2 cellular contexts compared by ENCODE assay signal in the genomic region with DNA sequence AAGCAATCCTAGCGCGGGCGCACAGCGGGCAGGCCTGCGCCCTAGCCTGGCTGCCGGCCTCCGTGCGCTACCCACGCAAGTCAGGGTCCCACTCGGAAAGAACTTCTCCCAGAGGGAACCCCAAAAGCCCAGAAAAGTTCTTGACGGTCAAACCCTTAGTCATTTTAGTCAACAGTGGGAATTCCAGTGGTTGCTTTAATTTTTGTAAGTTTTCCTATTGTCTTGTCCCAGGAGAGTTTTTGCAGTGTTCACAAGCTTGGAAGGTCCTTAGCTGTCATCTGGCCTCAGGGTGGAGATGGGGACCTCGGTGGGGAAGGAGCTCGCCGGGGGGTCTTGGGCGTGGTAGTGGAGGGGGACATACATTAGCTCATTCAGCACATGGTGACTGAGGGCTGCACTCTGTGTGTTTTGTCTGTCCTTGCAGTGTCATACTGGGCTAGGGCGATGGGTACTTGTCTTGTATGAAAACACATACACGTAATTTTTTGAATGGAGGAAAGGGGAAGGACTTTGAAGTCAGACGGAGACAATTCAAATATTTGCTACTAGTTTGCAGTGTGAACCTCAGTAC.
A peak's percentile ranks its signal among the peaks of the same experiment; 100 is the strongest.
TF ChIP-seq lines count a peak whose summit lies in the region.

No MANE protein-coding gene starts in this region.

TF ChIP-seq in HCT116, 20 proteins besides CTCF, POLR2A, EP300 and RAD21:
- TF ChIP-seq ELF1 (IDR thresholded peaks at IDR 0.05; ENCODE audit: borderline replicate concordance, low read depth) (no peak), CEBPB (IDR thresholded peaks at IDR 0.05; ENCODE audit: low read depth) (no peak), SIN3A (IDR thresholded peaks at IDR 0.05; ENCODE audit: low read depth) (no peak), ZNF274 (IDR thresholded peaks at IDR 0.05; ENCODE audit: low read depth, low read length) (no peak), CBX3 (IDR thresholded peaks at IDR 0.05; ENCODE audit: low read depth) (no peak), ZFX (IDR thresholded peaks at IDR 0.05) (no peak)
- TF ChIP-seq, protein P1, sequence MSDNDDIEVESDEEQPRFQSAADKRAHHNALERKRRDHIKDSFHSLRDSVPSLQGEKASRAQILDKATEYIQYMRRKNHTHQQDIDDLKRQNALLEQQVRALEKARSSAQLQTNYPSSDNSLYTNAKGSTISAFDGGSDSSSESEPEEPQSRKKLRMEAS (IDR thresholded peaks at IDR 0.05) = no peak
- TF ChIP-seq, protein P2, sequence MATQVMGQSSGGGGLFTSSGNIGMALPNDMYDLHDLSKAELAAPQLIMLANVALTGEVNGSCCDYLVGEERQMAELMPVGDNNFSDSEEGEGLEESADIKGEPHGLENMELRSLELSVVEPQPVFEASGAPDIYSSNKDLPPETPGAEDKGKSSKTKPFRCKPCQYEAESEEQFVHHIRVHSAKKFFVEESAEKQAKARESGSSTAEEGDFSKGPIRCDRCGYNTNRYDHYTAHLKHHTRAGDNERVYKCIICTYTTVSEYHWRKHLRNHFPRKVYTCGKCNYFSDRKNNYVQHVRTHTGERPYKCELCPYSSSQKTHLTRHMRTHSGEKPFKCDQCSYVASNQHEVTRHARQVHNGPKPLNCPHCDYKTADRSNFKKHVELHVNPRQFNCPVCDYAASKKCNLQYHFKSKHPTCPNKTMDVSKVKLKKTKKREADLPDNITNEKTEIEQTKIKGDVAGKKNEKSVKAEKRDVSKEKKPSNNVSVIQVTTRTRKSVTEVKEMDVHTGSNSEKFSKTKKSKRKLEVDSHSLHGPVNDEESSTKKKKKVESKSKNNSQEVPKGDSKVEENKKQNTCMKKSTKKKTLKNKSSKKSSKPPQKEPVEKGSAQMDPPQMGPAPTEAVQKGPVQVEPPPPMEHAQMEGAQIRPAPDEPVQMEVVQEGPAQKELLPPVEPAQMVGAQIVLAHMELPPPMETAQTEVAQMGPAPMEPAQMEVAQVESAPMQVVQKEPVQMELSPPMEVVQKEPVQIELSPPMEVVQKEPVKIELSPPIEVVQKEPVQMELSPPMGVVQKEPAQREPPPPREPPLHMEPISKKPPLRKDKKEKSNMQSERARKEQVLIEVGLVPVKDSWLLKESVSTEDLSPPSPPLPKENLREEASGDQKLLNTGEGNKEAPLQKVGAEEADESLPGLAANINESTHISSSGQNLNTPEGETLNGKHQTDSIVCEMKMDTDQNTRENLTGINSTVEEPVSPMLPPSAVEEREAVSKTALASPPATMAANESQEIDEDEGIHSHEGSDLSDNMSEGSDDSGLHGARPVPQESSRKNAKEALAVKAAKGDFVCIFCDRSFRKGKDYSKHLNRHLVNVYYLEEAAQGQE (IDR thresholded peaks at IDR 0.05; ENCODE audit: low read depth) = no peak

TF ChIP-seq in SK-N-SH, 30 proteins besides CTCF, POLR2A, EP300 and RAD21:
- TF ChIP-seq EZH2phosphoT487 (IDR thresholded peaks at IDR 0.05; ENCODE audit: borderline replicate concordance, low read depth) (no peak), MXI1 (IDR thresholded peaks at IDR 0.05; ENCODE audit: low read depth, low read length) (peak; percentile 23; the same call in 1 of the 2 replicates)
